Comparison of ENCODE assay signal across 10 cellular contexts in genomic region chr6:30981942-30982772, GRCh38. TPM values are rescaled to one million over a fixed set of nuclear protein-coding genes. Genes with fewer than 3 reads are reported as not detected.
DNase-seq lines count a peak whose midpoint lies in the region; ATAC-seq lines count a peak whose summit lies in the region.
"Had no signal": no experiment of that assay in that cellular context is flagged by ENCODE, and none has a peak within 500 bp of the region (broad histone marks: within the 10 kb centered on the region; RNA-seq: fewer than 3 reads in every experiment).

No MANE protein-coding gene starts in this region.

- POLR2A ChIA-PET in CD4-positive, alpha-beta memory T cell (lab: Charles Lee; ENCODE audit: partially characterized antibody) = no interaction called here

- DNase-seq in ELF-1 (ENCODE audit: low read depth, low spot score) (peak; percentile 85), NT2/D1 (ENCODE audit: low read depth, low spot score) (peak; percentile 32), fibroblast of the conjunctiva (ENCODE audit: low read depth) (peak; percentile 26), non-pigmented ciliary epithelial cell (ENCODE audit: low read depth) (peak; percentile 34), NCI-H2107 (lab: John Stamatoyannopoulos, UW) (no peak), aorta (no peak)
- DNase-seq in CD4-positive, alpha-beta memory T cell = no peak
- DNase-seq in central memory CD4-positive, alpha-beta T cell = no peak
- DNase-seq: SIG-M5 had no signal

- H3K4me1 ChIP-seq in NT2/D1 (ENCODE audit: insufficient read depth, insufficient read length) (no peaks in the 10 kb centered on the region), aorta (ENCODE audit: control insufficient read depth in 1 of 2, insufficient read depth in 2 of 2, low read length in 2 of 2) (no peaks in the 10 kb centered on the region)
- H3K4me1 ChIP-seq in CD4-positive, alpha-beta memory T cell (ENCODE audit: insufficient read depth, low read length) = no peaks in the 10 kb centered on the region

- H3K9me3 Mint-ChIP-seq in CD4-positive, alpha-beta memory T cell = no peaks in the 10 kb centered on the region

- H3K4me1 Mint-ChIP-seq in CD4-positive, alpha-beta memory T cell = peaks cover 0 to 2% (median under 1%) of the 10 kb centered on the region in 4 donors

- intact Hi-C loops in CD4-positive, alpha-beta memory T cell (cut with micrococcal nuclease) = no loop called here
- intact Hi-C loops in aorta (cut with DNase I) = no loop called here

- peak overlapping the region in 1 of 8 donors; percentile 13 for H3K4me3 Mint-ChIP-seq in CD4-positive, alpha-beta memory T cell

- 3 to 5% methylated on average over 13 of the region's 13 CpGs for WGBS in aorta, 2 donors

- H3K36me3 Mint-ChIP-seq in CD4-positive, alpha-beta memory T cell = no peaks in the 10 kb centered on the region

- H3K36me3 ChIP-seq in NT2/D1 (ENCODE audit: insufficient read depth, insufficient read length, low read length) (no peaks in the 10 kb centered on the region), aorta (ENCODE audit: control insufficient read depth in 1 of 2, insufficient read depth in 2 of 2, low read length in 1 of 2) (no peaks in the 10 kb centered on the region)
- no peaks in the 10 kb centered on the region for H3K36me3 ChIP-seq in CD4-positive, alpha-beta memory T cell (ENCODE audit: insufficient read depth, low read length)

- peaks cover 29 to 33% of the 10 kb centered on the region in 2 donors for H3K27me3 Mint-ChIP-seq in CD4-positive, alpha-beta memory T cell

- H3K4me3 ChIP-seq in NT2/D1 (ENCODE audit: insufficient read length, low read depth) = no peak overlapping the region
- H3K4me3 ChIP-seq in CD4-positive, alpha-beta memory T cell (ENCODE audit: low read length in 2 of 2) = no peak overlapping the region
- H3K4me3 ChIP-seq in aorta (ENCODE audit: low read length in 2 of 2) = no peak overlapping the region

- H3K27ac ChIP-seq in CD4-positive, alpha-beta memory T cell (ENCODE audit: low read depth, low read length) = no peak overlapping the region
- no peak overlapping the region for H3K27ac ChIP-seq in aorta (ENCODE audit: low read depth in 1 of 2, low read length in 2 of 2)

- ATAC-seq in aorta (ENCODE audit: low FRiP score) = no peak

- H3K27ac Mint-ChIP-seq in CD4-positive, alpha-beta memory T cell = peak overlapping the region in 1 of 7 donors; percentile 10

- no peaks in the 10 kb centered on the region for H3K27me3 ChIP-seq in NT2/D1 (ENCODE audit: insufficient read depth, insufficient read length)
- no peaks in the 10 kb centered on the region for H3K27me3 ChIP-seq in CD4-positive, alpha-beta memory T cell (ENCODE audit: insufficient read depth, low read length)
- H3K27me3 ChIP-seq in aorta (ENCODE audit: control insufficient read depth in 1 of 2, insufficient read depth in 2 of 2, low read length in 1 of 2) = peaks cover 0 to 2% of the 10 kb centered on the region in 2 donors

- H3K9me3 ChIP-seq in NT2/D1 (ENCODE audit: insufficient read depth, low read length) (no peaks in the 10 kb centered on the region), aorta (ENCODE audit: control insufficient read depth, low read length) (no peaks in the 10 kb centered on the region)
- no peaks in the 10 kb centered on the region for H3K9me3 ChIP-seq in CD4-positive, alpha-beta memory T cell (ENCODE audit: control insufficient read depth in 1 of 2, low read length in 2 of 2)

- no peak overlapping the region for H3K9ac ChIP-seq in NT2/D1 (ENCODE audit: insufficient read length, low read depth)

- CTCF ChIA-PET in CD4-positive, alpha-beta memory T cell (lab: Charles Lee; ENCODE audit: partially characterized antibody) = interaction anchor here (1.2 kb wide), 1 partner anchor 105 kb away, joined by 3 read pairs; no protein-coding TSS in a partner anchor

RNA-seq across cellular contexts. Expression of gene MUC21, which starts 1.4 kb away (rescaled TPM):
- total RNA-seq in CD4-positive, alpha-beta memory T cell = not detected
- not detected for polyA plus RNA-seq in CD4-positive, alpha-beta memory T cell
- not detected for total RNA-seq in aorta
- polyA plus RNA-seq in aorta = under 1 TPM; 0.20 to 0.75 TPM
- total RNA-seq: subcutaneous adipose tissue had no signal

RNA-seq across cellular contexts. Expression of gene MUC22, which starts 28.1 kb away (rescaled TPM):
- total RNA-seq in CD4-positive, alpha-beta memory T cell = not detected
- polyA plus RNA-seq in CD4-positive, alpha-beta memory T cell = not detected
- not detected for total RNA-seq in aorta
- not detected for polyA plus RNA-seq in aorta
- total RNA-seq: subcutaneous adipose tissue had no signal

RNA-seq across cellular contexts. Expression of gene MUCL3, which starts 41.4 kb away (rescaled TPM):
- not detected for total RNA-seq in CD4-positive, alpha-beta memory T cell
- not detected for polyA plus RNA-seq in CD4-positive, alpha-beta memory T cell
- total RNA-seq in aorta = not detected
- under 1 TPM; 0.13 to 0.18 TPM for polyA plus RNA-seq in aorta
- total RNA-seq: subcutaneous adipose tissue had no signal

RNA-seq across cellular contexts. Expression of gene SFTA2, which starts 50.2 kb away (rescaled TPM):
- under 1 TPM in 1 of 2 experiments, not detected in 1; 0.44 TPM for total RNA-seq in CD4-positive, alpha-beta memory T cell
- polyA plus RNA-seq in CD4-positive, alpha-beta memory T cell = not detected
- not detected for total RNA-seq in aorta
- 1 to 10 TPM in 1 of 2 donors, not detected in 1; 2.4 TPM for polyA plus RNA-seq in aorta
- total RNA-seq: subcutaneous adipose tissue had no signal

Comparison
In these comparisons a context has a peak if more than half of its experiments do, and no peak if none do; other contexts are left out.
1. DNase-seq: peak in ELF-1 (single experiment), NT2/D1 (single experiment), fibroblast of the conjunctiva (single experiment) and non-pigmented ciliary epithelial cell (single experiment); none in CD4-positive, alpha-beta memory T cell (0 of 5), central memory CD4-positive, alpha-beta T cell (single experiment), NCI-H2107 (single experiment) and aorta (0 of 2).